ENCODE assay signal across 26 cellular contexts in genomic region chr2:12805032-12805431, GRCh38.
A peak's percentile ranks its signal among the peaks of the same experiment; 100 is the strongest.
DNase-seq lines count a peak whose midpoint lies in the region; ATAC-seq, FAIRE-seq and TF ChIP-seq lines count a peak whose summit lies in the region.
"Had no signal": no experiment of that assay in that cellular context is flagged by ENCODE, and none has a peak within 500 bp of the region (broad histone marks: within the 10 kb centered on the region; RNA-seq: fewer than 3 reads in every experiment).

No MANE protein-coding gene starts in this region.

- H2BK120ac ChIP-seq in H1 (replicated peaks; ENCODE audit: low read depth, low read length), result no peak overlapping the region
- no peak overlapping the region for H2BK120ac ChIP-seq in mesendoderm (ENCODE audit: low read depth, low read length)

- peak; percentile 25 for DNase-seq in Karpas-422
- no peak for DNase-seq in H1 (ENCODE audit: low read depth in 1 of 2, low spot score in 2 of 2)
- peak; percentile 53 for DNase-seq in mesendoderm
- no peak for DNase-seq in stimulated activated effector memory CD8-positive, alpha-beta T cell treated with anti-CD3 and anti-CD28 coated beads, Interleukin-12 subunit alpha, Interleukin-12 subunit beta, amount 100 ng/mL, for 72 hours (ENCODE audit: low spot score in 2 of 2)
- DNase-seq in OCI-LY7 (ENCODE audit: low spot score), result no peak
- no peak for DNase-seq in germinal center (ENCODE audit: low spot score)
- DNase-seq in iPS-NIHi11 (ENCODE audit: low spot score), result no peak
- DNase-seq: ACHN; AML-193; BE2C; CD4-positive, alpha-beta T cell; CD8-positive, alpha-beta memory T cell; DMS 273 treated with DMSO at 0.1 percent for 48 hours; DMS79; GDM1; H9; HFFc6 had no signal

- H3K56ac ChIP-seq in H1 (replicated peaks; ENCODE audit: insufficient read length, low read depth, low read length) (no peak overlapping the region), mesendoderm (ENCODE audit: low read length) (no peak overlapping the region)

- H3K36me3 ChIP-seq in ACC112 (ENCODE audit: insufficient read depth, low read length) (no peaks in the 10 kb centered on the region), Karpas-422 (ENCODE audit: insufficient read depth, low read length) (no peaks in the 10 kb centered on the region), H1 (ENCODE audit: control insufficient read depth in 2 of 4, insufficient read depth in 4 of 4, low read length in 3 of 4) (no peaks in the 10 kb centered on the region), mesendoderm (ENCODE audit: control insufficient read depth, insufficient read depth, low read length) (no peaks in the 10 kb centered on the region), OCI-LY7 (ENCODE audit: insufficient read depth, low read length) (no peaks in the 10 kb centered on the region)
- H3K36me3 ChIP-seq: BE2C had no signal

- no peaks in the 10 kb centered on the region for H3K79me1 ChIP-seq in H1 (ENCODE audit: low read depth, low read length)
- H3K79me1 ChIP-seq in mesendoderm (ENCODE audit: low read length), result no peaks in the 10 kb centered on the region

- no peaks in the 10 kb centered on the region for H4K20me1 ChIP-seq in Karpas-422 (ENCODE audit: insufficient read depth, low read depth, low read length)
- no peaks in the 10 kb centered on the region for H4K20me1 ChIP-seq in H1 (replicated peaks in 1 of 2; ENCODE audit: control insufficient read depth in 1 of 2, insufficient read depth in 2 of 2, low read length in 2 of 2)
- H4K20me1 ChIP-seq in OCI-LY7 (ENCODE audit: insufficient read depth, low read length), result no peaks in the 10 kb centered on the region
- H4K20me1 ChIP-seq: BLaER1 treated with 17β-estradiol and CSF1 and Interleukin-3, amounts not matched to agents 10 nM and 100 nM had no signal

- CTCF ChIA-PET in H1 (lab: Charles Lee; ENCODE audit: partially characterized antibody) (no interaction called here), OCI-LY7 (lab: Charles Lee; ENCODE audit: unreplicated experiment) (no interaction called here)

- H3K27ac ChIP-seq in ACC112 (ENCODE audit: low read depth, low read length), result peak overlapping the region; percentile 54; the same call in 1 of the 2 replicates
- H3K27ac ChIP-seq in Karpas-422 (ENCODE audit: low read length), result no peak overlapping the region
- H3K27ac ChIP-seq in H1 (ENCODE audit: low read depth, low read length), result no peak overlapping the region
- H3K27ac ChIP-seq in mesendoderm (ENCODE audit: low read depth, low read length), result no peak overlapping the region
- no peak overlapping the region for H3K27ac ChIP-seq in OCI-LY7 (ENCODE audit: low read depth, low read length, poor library complexity, severe bottlenecking)
- H3K27ac ChIP-seq: 22Rv1; BLaER1 treated with 17β-estradiol and CSF1 and Interleukin-3, amounts not matched to agents 10 nM and 100 nM had no signal

- H2AK5ac ChIP-seq in H1 (ENCODE audit: low read depth, low read length) (no peak overlapping the region), mesendoderm (ENCODE audit: low read length) (no peak overlapping the region)

- no TSS peak for BruUV-seq in OCI-LY7 (replicated peaks; lab: Mats Ljungman, UMichigan)

- POLR2A ChIA-PET in H1 (lab: Charles Lee; ENCODE audit: partially characterized antibody), result no interaction called here
- POLR2A ChIA-PET in OCI-LY7 (lab: Charles Lee), result interaction anchor here (0.9 kb wide), 1 partner anchor 105 kb away, joined by 3 read pairs; no protein-coding TSS in a partner anchor

- no peak overlapping the region for H3K4ac ChIP-seq in H1 (replicated peaks; ENCODE audit: insufficient read length, low read depth, low read length)
- H3K4ac ChIP-seq in mesendoderm (ENCODE audit: low read depth, low read length), result no peak overlapping the region

- no peaks in the 10 kb centered on the region for H3K9me3 ChIP-seq in Karpas-422 (ENCODE audit: low read length)
- no peaks in the 10 kb centered on the region for H3K9me3 ChIP-seq in H1 (ENCODE audit: insufficient read depth in 2 of 2, low read depth in 1 of 2, low read length in 1 of 2)
- no peaks in the 10 kb centered on the region for H3K9me3 ChIP-seq in OCI-LY7 (ENCODE audit: low read length)
- H3K9me3 ChIP-seq: BE2C had no signal

- no peak overlapping the region for H3K4me3 Mint-ChIP-seq in stimulated activated effector memory CD8-positive, alpha-beta T cell treated with anti-CD3 and anti-CD28 coated beads, Interleukin-12 subunit alpha, Interleukin-12 subunit beta, amount 100 ng/mL, for 72 hours
- H3K4me3 Mint-ChIP-seq: CD14-positive monocyte; CD4-positive, alpha-beta T cell; CD8-positive, alpha-beta memory T cell; H9; HFFc6 had no signal

- H3K9me2 ChIP-seq in Karpas-422 (replicated peaks; ENCODE audit: insufficient read depth, low read length), result no peaks in the 10 kb centered on the region
- no peaks in the 10 kb centered on the region for H3K9me2 ChIP-seq in OCI-LY7 (ENCODE audit: insufficient read depth, low read length)

- TF ChIP-seq POLR2A in H1 (IDR thresholded peaks at IDR 0.05; ENCODE audit: control extremely low read depth in 1 of 2, low read depth in 2 of 2, low read length in 2 of 2), result no peak

- no peak overlapping the region for H4K91ac ChIP-seq in H1 (replicated peaks; ENCODE audit: insufficient read length, low read length)

- no peak overlapping the region for H4K8ac ChIP-seq in H1 (ENCODE audit: extremely low read depth, insufficient read depth, low read length)
- no peak overlapping the region for H4K8ac ChIP-seq in mesendoderm (ENCODE audit: low read depth, low read length)

- no peak overlapping the region for H3K14ac ChIP-seq in H1 (ENCODE audit: insufficient read length)

- no peak for ATAC-seq in stimulated activated effector memory CD8-positive, alpha-beta T cell treated with anti-CD3 and anti-CD28 coated beads, Interleukin-12 subunit alpha, Interleukin-12 subunit beta, amount 100 ng/mL, for 72 hours
- ATAC-seq: GM12878, HCT116 had no signal

- FAIRE-seq in H1 (lab: Jason Lieb, UNC), result no peak
- FAIRE-seq: A204.1, D721Med, GM12878, GM19239 had no signal

- TF ChIP-seq CTCF in H1 (IDR thresholded peaks at IDR 0.05; ENCODE audit: control extremely low read depth in 1 of 3, insufficient read depth in 1 of 3, low read depth in 1 of 3, low read length in 3 of 3) (no peak), OCI-LY7 (conservative IDR thresholded peaks at IDR 0.05; ENCODE audit: low read length) (no peak)

- intact Hi-C loops in OCI-LY7 (cut with micrococcal nuclease; ENCODE audit: unreplicated experiment), result no loop called here

- H3K4me2 ChIP-seq in Karpas-422 (ENCODE audit: low read depth, low read length, poor library complexity, severe bottlenecking) (no peak overlapping the region), H1 (ENCODE audit: insufficient read depth in 1 of 2, low read depth in 2 of 2, low read length in 2 of 2) (no peak overlapping the region), mesendoderm (ENCODE audit: low read length) (no peak overlapping the region), OCI-LY7 (ENCODE audit: low read length) (no peak overlapping the region)
- H3K4me2 ChIP-seq: BLaER1 treated with 17β-estradiol and CSF1 and Interleukin-3, amounts not matched to agents 10 nM and 100 nM had no signal

- no peaks in the 10 kb centered on the region for H3K4me1 Mint-ChIP-seq in stimulated activated effector memory CD8-positive, alpha-beta T cell treated with anti-CD3 and anti-CD28 coated beads, Interleukin-12 subunit alpha, Interleukin-12 subunit beta, amount 100 ng/mL, for 72 hours
- H3K4me1 Mint-ChIP-seq: CD8-positive, alpha-beta memory T cell had no signal

- H3K4me1 ChIP-seq in ACC112 (ENCODE audit: control insufficient read depth, insufficient read depth, low read length, unreplicated experiment) (peaks cover 39% of the 10 kb centered on the region), Karpas-422 (ENCODE audit: low read length) (no peaks in the 10 kb centered on the region), H1 (replicated peaks in 1 of 4; ENCODE audit: control insufficient read depth in 3 of 4, insufficient read depth in 4 of 4, low read length in 3 of 4) (peaks cover 0 to 3% (median 0%) of the 10 kb centered on the region in 4 experiments; a peak in 1 of 7 replicates), mesendoderm (ENCODE audit: control insufficient read depth, low read depth, low read length) (no peaks in the 10 kb centered on the region), OCI-LY7 (ENCODE audit: insufficient read depth, low read length, poor library complexity, severe bottlenecking) (no peaks in the 10 kb centered on the region)

- TF ChIP-seq EP300 in H1 (IDR thresholded peaks at IDR 0.05; ENCODE audit: borderline replicate concordance in 1 of 2, low read depth in 2 of 2, low read length in 2 of 2), result no peak

- no peak overlapping the region for H3K27ac Mint-ChIP-seq in stimulated activated effector memory CD8-positive, alpha-beta T cell treated with anti-CD3 and anti-CD28 coated beads, Interleukin-12 subunit alpha, Interleukin-12 subunit beta, amount 100 ng/mL, for 72 hours
- H3K27ac Mint-ChIP-seq: CD4-positive, alpha-beta T cell; HFFc6 had no signal

- no peak overlapping the region for H2AFZ ChIP-seq in ACC112 (ENCODE audit: low read length, unreplicated experiment)
- H2AFZ ChIP-seq in Karpas-422 (ENCODE audit: low read length), result no peak overlapping the region
- H2AFZ ChIP-seq in H1 (ENCODE audit: low read length), result no peak overlapping the region
- H2AFZ ChIP-seq in OCI-LY7 (ENCODE audit: low read length), result no peak overlapping the region

- peaks cover 16% of the 10 kb centered on the region for H3K9me3 Mint-ChIP-seq in stimulated activated effector memory CD8-positive, alpha-beta T cell treated with anti-CD3 and anti-CD28 coated beads, Interleukin-12 subunit alpha, Interleukin-12 subunit beta, amount 100 ng/mL, for 72 hours

- no peak overlapping the region for H3K9ac ChIP-seq in Karpas-422 (ENCODE audit: low read length)
- no peak overlapping the region for H3K9ac ChIP-seq in H1 (replicated peaks in 1 of 4; ENCODE audit: extremely low read depth in 1 of 4, low read depth in 3 of 4, low read length in 3 of 4)
- no peak overlapping the region for H3K9ac ChIP-seq in mesendoderm (ENCODE audit: low read length)
- H3K9ac ChIP-seq: BLaER1 treated with 17β-estradiol and CSF1 and Interleukin-3, amounts not matched to agents 10 nM and 100 nM had no signal

- H3K27me3 ChIP-seq in ACC112 (ENCODE audit: insufficient read depth, low read length), result no peaks in the 10 kb centered on the region
- peaks cover 3% of the 10 kb centered on the region; the same call in 1 of the 2 replicates for H3K27me3 ChIP-seq in Karpas-422 (ENCODE audit: low read length)
- H3K27me3 ChIP-seq in H1 (replicated peaks in 1 of 4; ENCODE audit: control insufficient read depth in 3 of 4, extremely low read depth in 1 of 4, insufficient read depth in 3 of 4, low read length in 3 of 4), result no peaks in the 10 kb centered on the region
- no peaks in the 10 kb centered on the region for H3K27me3 ChIP-seq in mesendoderm (ENCODE audit: insufficient read depth, low read length, poor library complexity)
- H3K27me3 ChIP-seq: BE2C; BLaER1 treated with 17β-estradiol and CSF1 and Interleukin-3, amounts not matched to agents 10 nM and 100 nM had no signal

- H3K23ac ChIP-seq in H1 (ENCODE audit: insufficient read length) (no peak overlapping the region), mesendoderm (ENCODE audit: low read length) (no peak overlapping the region)

- H3K79me2 ChIP-seq in ACC112 (ENCODE audit: control insufficient read depth, insufficient read depth, low read length, unreplicated experiment) (no peaks in the 10 kb centered on the region), Karpas-422 (ENCODE audit: low read length) (no peaks in the 10 kb centered on the region), H1 (ENCODE audit: control insufficient read depth in 1 of 2, insufficient read depth in 2 of 2, low read length in 2 of 2) (no peaks in the 10 kb centered on the region), mesendoderm (ENCODE audit: control insufficient read depth, insufficient read depth, low read length) (no peaks in the 10 kb centered on the region), OCI-LY7 (ENCODE audit: insufficient read depth, low read depth, low read length) (no peaks in the 10 kb centered on the region)

- no peak overlapping the region for H2BK20ac ChIP-seq in H1 (ENCODE audit: low read length)

- no peak overlapping the region for H4K5ac ChIP-seq in H1 (ENCODE audit: insufficient read length, low read depth, low read length)
- H4K5ac ChIP-seq in mesendoderm (ENCODE audit: low read length), result no peak overlapping the region

- no peak overlapping the region for H3K4me3 ChIP-seq in ACC112 (ENCODE audit: low read depth, low read length)
- no peak overlapping the region for H3K4me3 ChIP-seq in Karpas-422 (ENCODE audit: low read length)
- H3K4me3 ChIP-seq in H1 (ENCODE audit: extremely low read depth in 1 of 4, insufficient read depth in 2 of 4, low read depth in 3 of 4, low read length in 4 of 4), result no peak overlapping the region
- H3K4me3 ChIP-seq in mesendoderm (ENCODE audit: low read length), result no peak overlapping the region
- H3K4me3 ChIP-seq in OCI-LY7 (ENCODE audit: low read depth, low read length, poor library complexity, severe bottlenecking), result no peak overlapping the region
- H3K4me3 ChIP-seq: BLaER1 treated with 17β-estradiol and CSF1 and Interleukin-3, amounts not matched to agents 10 nM and 100 nM; GM12878 had no signal

- no peak overlapping the region for H2BK5ac ChIP-seq in H1 (ENCODE audit: low read depth, low read length)
- H2BK5ac ChIP-seq in mesendoderm (ENCODE audit: low read length), result no peak overlapping the region

- no peak overlapping the region for H3K18ac ChIP-seq in H1 (ENCODE audit: extremely low read depth, low read length)
- no peak overlapping the region for H3K18ac ChIP-seq in mesendoderm (ENCODE audit: low read length)

- no peak overlapping the region for H2BK12ac ChIP-seq in H1 (ENCODE audit: low read depth, low read length)

- no peaks in the 10 kb centered on the region for H3K36me3 Mint-ChIP-seq in stimulated activated effector memory CD8-positive, alpha-beta T cell treated with anti-CD3 and anti-CD28 coated beads, Interleukin-12 subunit alpha, Interleukin-12 subunit beta, amount 100 ng/mL, for 72 hours

- H3K23me2 ChIP-seq in H1 (ENCODE audit: low read depth, low read length), result no peaks in the 10 kb centered on the region

- TF ChIP-seq RAD21 in H1 (IDR thresholded peaks at IDR 0.05 in 1 of 2, conservative IDR thresholded peaks at IDR 0.05 in 1 of 2; ENCODE audit: low read depth in 2 of 2, low read length in 2 of 2), result no peak

- H2BK15ac ChIP-seq in H1 (ENCODE audit: low read length), result no peak overlapping the region
- H2BK15ac ChIP-seq in mesendoderm (replicated peaks; ENCODE audit: low read depth), result no peak overlapping the region

Comparison
In these comparisons a context has a peak if more than half of its experiments do, and no peak if none do; other contexts are left out.
1. DNase-seq: peak in Karpas-422 (single experiment) and mesendoderm (single experiment); none in H1 (0 of 2), stimulated activated effector memory CD8-positive, alpha-beta T cell treated with anti-CD3 and anti-CD28 coated beads, Interleukin-12 subunit alpha, Interleukin-12 subunit beta, amount 100 ng/mL, for 72 hours (0 of 2), OCI-LY7 (single experiment), germinal center (single experiment) and iPS-NIHi11 (single experiment).